17 cellular contexts compared by ENCODE assay signal in the genomic region with DNA sequence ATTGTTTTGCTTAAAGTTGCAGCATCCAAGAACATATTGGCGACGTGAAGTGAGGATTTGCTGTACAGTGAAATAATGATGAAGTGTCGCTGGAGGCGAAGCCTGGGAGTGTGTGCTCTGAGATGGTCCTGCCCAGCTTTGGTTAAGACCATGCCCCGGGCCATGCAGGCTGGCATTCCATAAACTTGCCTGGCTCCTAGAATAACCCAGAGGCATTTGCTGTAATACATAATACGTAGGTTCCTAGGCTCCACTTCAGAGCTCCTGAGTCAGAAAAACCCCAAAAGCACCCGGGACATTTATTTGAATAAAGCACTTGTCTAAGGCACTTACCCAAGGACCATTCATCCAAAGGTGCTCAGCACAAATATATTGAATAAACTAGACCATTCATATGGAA.
"Had no signal": no experiment of that assay in that cellular context is flagged by ENCODE, and none has a peak within 500 bp of the region (broad histone marks: within the 10 kb centered on the region; RNA-seq: fewer than 3 reads in every experiment).

No MANE protein-coding gene starts in this region.

- H3K9ac ChIP-seq: SK-N-SH had no signal

- H3K27ac ChIP-seq: RWPE1 had no signal

- H3K4me2 ChIP-seq: SK-N-SH had no signal

- DNase-seq: IMR-90, Karpas-422, KG1, MG63, NCI-H1092, NCI-H1417 treated with DMSO at 0.1 percent for 48 hours, NCI-H146, NCI-H1694 treated with DMSO at 0.1 percent for 48 hours, NCI-H1930, NCI-H2081, NCI-H2107, NCI-H69, NCI-H774, SHP77, SK-N-SH, SW 1271 had no signal

- H3K27me3 ChIP-seq: MG63 had no signal

- H3K4me3 ChIP-seq: MG63 had no signal

- H3K36me3 ChIP-seq: MG63 had no signal
